10 cellular contexts compared by ENCODE assay signal in genomic region chr2:136032817-136033216, GRCh38.
"Had no signal": no experiment of that assay in that cellular context is flagged by ENCODE, and none has a peak within 500 bp of the region (broad histone marks: within the 10 kb centered on the region; RNA-seq: fewer than 3 reads in every experiment).

No MANE protein-coding gene starts in this region.

- ATAC-seq: HCT116, K562 had no signal

- H2AFZ ChIP-seq: GM23248 had no signal

- H3K36me3 ChIP-seq: HAP-1 had no signal

- FAIRE-seq: HTR-8/SVneo, K562 had no signal

- H3K9me3 Mint-ChIP-seq: HFFc6 had no signal

- H3K4me3 ChIP-seq: GM23248, HAP-1, K562 had no signal

- H3K27ac Mint-ChIP-seq: HFFc6 had no signal

- DNase-seq: GM23248, GOT3, H7, HFFc6, IMR-90, KG1 had no signal

- H3K27ac ChIP-seq: GM23248 had no signal

- H3K4me3 Mint-ChIP-seq: HFFc6 had no signal

- H3K9me3 ChIP-seq: HAP-1 had no signal

- H3K9ac ChIP-seq: GM23248 had no signal
